ENCODE assay signal across 28 cellular contexts in the genomic region with DNA sequence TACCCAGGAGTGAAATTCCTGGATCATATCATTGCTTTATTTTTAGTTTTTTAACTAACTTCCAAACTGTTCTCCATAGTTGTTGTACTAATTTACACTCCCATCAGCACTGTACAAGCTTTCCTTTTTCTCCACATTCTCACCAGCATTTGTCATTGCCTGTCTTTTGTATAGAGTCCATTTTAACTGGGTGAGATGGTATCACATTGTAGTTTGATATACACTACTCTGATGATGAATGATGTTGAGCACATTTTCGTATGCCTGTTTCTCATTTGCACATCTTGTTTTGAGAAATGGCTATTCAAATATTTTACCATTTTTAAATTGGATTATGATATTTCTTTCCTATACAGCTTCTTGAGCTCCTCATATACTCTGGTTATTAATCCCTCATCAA.
"Had no signal": no experiment of that assay in that cellular context is flagged by ENCODE, and none has a peak within 500 bp of the region (broad histone marks: within the 10 kb centered on the region; RNA-seq: fewer than 3 reads in every experiment).

No MANE protein-coding gene starts in this region.

- H3K27ac ChIP-seq: colonic mucosa, coronary artery, dorsolateral prefrontal cortex, epithelial cell of prostate, esophagus muscularis mucosa, esophagus squamous epithelium, foreskin keratinocyte, gastrocnemius medialis, gastroesophageal sphincter, heart left ventricle, heart right ventricle, hepatocyte had no signal

- H3K9me3 ChIP-seq: colonic mucosa, esophagus muscularis mucosa, esophagus squamous epithelium, gastrocnemius medialis, gastroesophageal sphincter had no signal

- H3K27me3 ChIP-seq: colonic mucosa, dorsolateral prefrontal cortex, esophagus muscularis mucosa, esophagus squamous epithelium, foreskin keratinocyte, gastrocnemius medialis, gastroesophageal sphincter, heart left ventricle, heart right ventricle, hepatocyte had no signal

- H3K4me2 ChIP-seq: hepatocyte had no signal

- FAIRE-seq: endometrium, endothelial cell of umbilical vein, frontal cortex had no signal

- H2AFZ ChIP-seq: hepatocyte had no signal

- DNase-seq: colonic mucosa; cortex of kidney; dermis blood vessel endothelial cell; dorsolateral prefrontal cortex; effector CD4-positive, alpha-beta T cell; effector CD8-positive, alpha-beta T cell; effector memory CD4-positive, alpha-beta T cell; effector memory CD8-positive, alpha-beta T cell; endodermal cell; erythroblast; esophagus squamous epithelium; foreskin fibroblast; foreskin keratinocyte; foreskin melanocyte; gastrocnemius medialis; glutamatergic neuron; head of caudate nucleus; heart left ventricle; heart right ventricle had no signal

- H3K36me3 ChIP-seq: colonic mucosa, esophagus muscularis mucosa, esophagus squamous epithelium, gastrocnemius medialis, gastroesophageal sphincter, heart left ventricle, heart right ventricle had no signal

- H3K4me3 ChIP-seq: colonic mucosa, coronary artery, dorsolateral prefrontal cortex, esophagus muscularis mucosa, esophagus squamous epithelium, gastrocnemius medialis, gastroesophageal sphincter, heart left ventricle, heart right ventricle, hepatocyte had no signal

- ATAC-seq: effector memory CD8-positive, alpha-beta T cell; esophagus mucosa; foreskin keratinocyte; gastrocnemius medialis; gastroesophageal sphincter; heart left ventricle; heart right ventricle had no signal

- H3K79me2 ChIP-seq: hepatocyte had no signal

- H3K4me1 ChIP-seq: colonic mucosa, esophagus muscularis mucosa, esophagus squamous epithelium, foreskin keratinocyte, gastrocnemius medialis, gastroesophageal sphincter, heart left ventricle, heart right ventricle had no signal
